In the genomic region with DNA sequence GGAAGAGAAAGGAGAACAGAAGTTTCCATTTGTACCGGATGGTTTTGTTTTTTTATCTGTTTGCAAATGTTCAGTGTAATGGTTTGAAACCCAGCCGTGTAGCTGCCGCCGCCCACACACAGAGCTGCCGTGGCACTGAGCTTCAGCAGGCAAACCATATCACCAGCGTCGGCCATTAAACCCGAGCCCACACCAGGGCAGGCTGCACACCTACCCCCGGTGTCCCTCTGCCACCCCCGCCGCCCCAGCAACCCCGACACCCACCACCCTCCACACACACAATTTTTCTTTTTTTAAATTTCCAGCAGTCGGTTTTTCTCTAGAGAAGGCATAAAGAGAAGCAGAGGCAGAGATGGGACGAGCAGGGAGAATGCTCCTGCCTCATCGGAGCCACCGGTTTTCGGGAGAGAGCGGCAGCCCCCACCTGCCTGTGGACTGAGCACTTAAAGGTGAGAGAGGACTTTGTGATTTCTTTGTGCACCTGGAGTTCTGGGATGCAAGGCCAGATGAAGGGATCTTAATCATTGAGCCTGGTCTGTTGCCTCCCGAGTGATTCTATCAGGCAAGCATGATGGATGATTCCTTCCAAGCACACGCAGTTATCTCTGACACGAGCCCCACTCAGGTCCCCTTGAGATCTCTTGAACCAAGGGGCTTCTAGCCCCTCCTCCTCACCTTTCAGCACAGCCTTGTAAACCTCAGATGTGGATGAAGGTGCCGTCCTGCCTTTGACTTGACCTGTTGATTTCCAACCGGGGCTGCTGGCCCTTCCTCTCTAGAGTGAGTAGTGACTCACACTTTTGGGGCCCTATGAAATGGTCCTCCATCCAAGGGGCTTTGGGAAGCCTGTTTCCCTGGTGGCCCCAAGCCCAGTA, we compare ENCODE assay signal across 10 cellular contexts. TPM values are rescaled to one million over a fixed set of nuclear protein-coding genes. Genes with fewer than 3 reads are reported as not detected.
DNase-seq lines count a peak whose midpoint lies in the region; ATAC-seq and TF ChIP-seq lines count a peak whose summit lies in the region.
"Had no signal": no experiment of that assay in that cellular context is flagged by ENCODE, and none has a peak within 500 bp of the region (broad histone marks: within the 10 kb centered on the region; RNA-seq: fewer than 3 reads in every experiment).

No MANE protein-coding gene starts in this region.

- POLR2A ChIA-PET in activated CD8-positive, alpha-beta T cell treated with anti-CD3 and anti-CD28 coated beads for 36 hours (lab: Charles Lee) = interaction anchor here (0.7 to 7.8 kb wide), 10 partner anchors 13 to 76 kb away, joined by 3 to 73 read pairs (median 3); no protein-coding TSS in a partner anchor

- no peaks in the 10 kb centered on the region for H3K9me3 Mint-ChIP-seq in activated CD8-positive, alpha-beta T cell treated with anti-CD3 and anti-CD28 coated beads for 36 hours

- H3K4me3 Mint-ChIP-seq in activated CD8-positive, alpha-beta T cell treated with anti-CD3 and anti-CD28 coated beads for 36 hours = peak overlapping the region; percentile 83

- H3K27me3 ChIP-seq in dorsolateral prefrontal cortex = no peaks in the 10 kb centered on the region

- peak overlapping the region in 38 of 59 donors; percentile 2 to 71 (median 51) for H3K27ac ChIP-seq in dorsolateral prefrontal cortex

- peaks cover 27% of the 10 kb centered on the region for H3K36me3 Mint-ChIP-seq in activated CD8-positive, alpha-beta T cell treated with anti-CD3 and anti-CD28 coated beads for 36 hours (ENCODE audit: low read depth)

- intact Hi-C loops in activated CD8-positive, alpha-beta T cell treated with anti-CD3 and anti-CD28 coated beads for 36 hours (cut with micrococcal nuclease) = loop anchor here (2.0 kb wide), 2 partner anchors 17 to 23 kb away; partner anchors contain the start of gene ZNF831
- intact Hi-C loops in dorsolateral prefrontal cortex (cut with DNase I) = no loop called here

- peaks cover 70% of the 10 kb centered on the region for H3K4me1 Mint-ChIP-seq in activated CD8-positive, alpha-beta T cell treated with anti-CD3 and anti-CD28 coated beads for 36 hours (ENCODE audit: low read depth)

- peak; percentile 43 for ATAC-seq in activated CD8-positive, alpha-beta T cell treated with anti-CD3 and anti-CD28 coated beads for 36 hours
- ATAC-seq: PC-3 had no signal

- H3K27me3 Mint-ChIP-seq in activated CD8-positive, alpha-beta T cell treated with anti-CD3 and anti-CD28 coated beads for 36 hours = no peaks in the 10 kb centered on the region

- CTCF ChIA-PET in activated CD8-positive, alpha-beta T cell treated with anti-CD3 and anti-CD28 coated beads for 36 hours (lab: Charles Lee) = interaction anchor here (0.7 to 2.8 kb wide), 6 partner anchors 18 to 76 kb away, joined by 3 to 13 read pairs (median 9); no protein-coding TSS in a partner anchor

- H3K27ac Mint-ChIP-seq in activated CD8-positive, alpha-beta T cell treated with anti-CD3 and anti-CD28 coated beads for 36 hours = peak overlapping the region; percentile 98

- peak overlapping the region in 57 of 59 donors; percentile 5 to 61 (median 43) for H3K4me3 ChIP-seq in dorsolateral prefrontal cortex

- TF ChIP-seq CTCF in activated CD8-positive, alpha-beta T cell treated with anti-CD3 and anti-CD28 coated beads for 36 hours (IDR thresholded peaks at IDR 0.05) = no peak
- TF ChIP-seq CTCF in dorsolateral prefrontal cortex (IDR thresholded peaks at IDR 0.05 in 54 of 56, conservative IDR thresholded peaks at IDR 0.05 in 2 of 56; ENCODE audit: low read depth in 1 of 56, partially characterized antibody in 56 of 56) = no peak

- DNase-seq in activated CD8-positive, alpha-beta T cell treated with anti-CD3 and anti-CD28 coated beads for 36 hours = peak; percentile 94
- peak in 5 of 10 donors; percentile 34 to 69 (median 63) for DNase-seq in dorsolateral prefrontal cortex
- DNase-seq in stimulated activated CD4-positive, alpha-beta T cell treated with anti-CD3 and anti-CD28 coated beads, Interleukin-1b, Interleukin-23, amount 100 ng/mL, for 24 hours (ENCODE audit: low read depth in 4 of 4, low spot score in 1 of 4) = peak in 3 of 4 experiments; percentile 47 to 68 (median 64)
- DNase-seq in NCI-H1436 treated with DMSO at 0.1 percent for 48 hours (lab: John Stamatoyannopoulos, UW) = no peak
- no peak for DNase-seq in HK-2 (ENCODE audit: unreplicated experiment)
- DNase-seq in ureter (ENCODE audit: low spot score) = no peak
- DNase-seq in SHP77 (lab: John Stamatoyannopoulos, UW) = no peak
- DNase-seq: H7, PC-3 had no signal

RNA-seq across cellular contexts. Expression of gene ZNF831, which starts 17.5 kb away (rescaled TPM):
- total RNA-seq in activated CD8-positive, alpha-beta T cell treated with anti-CD3 and anti-CD28 coated beads for 36 hours = 10 to 100 TPM; 10.9 to 11.9 TPM
- total RNA-seq in dorsolateral prefrontal cortex (10 to 100 TPM in 1 of 120 experiments, 1 to 10 TPM in 119; 1.3 to 10.7 (median 5.6) TPM), ureter (1.4 TPM)
- total RNA-seq: bronchial epithelial cell, H7, PC-3 had no signal

Comparison
In these comparisons a context has a peak if more than half of its experiments do, and no peak if none do; other contexts are left out.
1. DNase-seq: peak in activated CD8-positive, alpha-beta T cell treated with anti-CD3 and anti-CD28 coated beads for 36 hours (single experiment) and stimulated activated CD4-positive, alpha-beta T cell treated with anti-CD3 and anti-CD28 coated beads, Interleukin-1b, Interleukin-23, amount 100 ng/mL, for 24 hours (3 of 4); none in NCI-H1436 treated with DMSO at 0.1 percent for 48 hours (single experiment), HK-2 (single experiment), ureter (single experiment) and SHP77 (0 of 2).